14 cellular contexts compared by ENCODE assay signal in the genomic region with DNA sequence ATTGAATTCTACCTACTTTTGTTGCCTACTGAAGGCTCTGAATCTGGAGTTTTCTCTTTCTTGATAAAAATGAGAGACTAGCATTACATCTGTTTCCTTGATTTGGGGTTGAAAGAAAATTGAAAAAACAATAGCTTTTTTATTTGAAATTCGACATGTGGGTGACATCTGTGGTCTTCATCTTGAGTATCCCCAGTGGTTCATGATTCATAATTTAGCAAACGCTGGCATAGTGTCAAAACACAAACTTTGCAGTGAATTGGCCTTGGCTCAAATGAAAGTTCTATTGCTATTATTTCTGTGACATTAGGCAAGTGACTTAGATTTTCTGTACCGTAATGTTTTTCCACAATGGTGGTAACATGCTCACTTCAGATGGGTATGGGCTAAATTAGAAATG.
DNase-seq lines count a peak whose midpoint lies in the region; ATAC-seq and TF ChIP-seq lines count a peak whose summit lies in the region.
"Had no signal": no experiment of that assay in that cellular context is flagged by ENCODE, and none has a peak within 500 bp of the region (broad histone marks: within the 10 kb centered on the region; RNA-seq: fewer than 3 reads in every experiment).

No MANE protein-coding gene starts in this region.

- H3K4me1 ChIP-seq in fibroblast of lung (ENCODE audit: control insufficient read depth, extremely low read depth, insufficient read depth, low read length): no peaks in the 10 kb centered on the region
- H3K4me1 ChIP-seq in foreskin keratinocyte: no peaks in the 10 kb centered on the region
- H3K4me1 ChIP-seq: BLaER1 treated with 17β-estradiol and CSF1 and Interleukin-3, amounts not matched to agents 10 nM and 100 nM; SJCRH30 had no signal

- no peak overlapping the region for H3K27ac ChIP-seq in fibroblast of lung (ENCODE audit: insufficient read depth, low read length)
- no peak overlapping the region for H3K27ac ChIP-seq in WERI-Rb-1
- no peak overlapping the region for H3K27ac ChIP-seq in foreskin keratinocyte
- H3K27ac ChIP-seq: BLaER1 treated with 17β-estradiol and CSF1 and Interleukin-3, amounts not matched to agents 10 nM and 100 nM; SJCRH30 had no signal

- no peaks in the 10 kb centered on the region for H3K9me3 ChIP-seq in fibroblast of lung (ENCODE audit: control insufficient read depth, insufficient read depth, low read depth, low read length)
- H3K9me3 ChIP-seq in WERI-Rb-1 (ENCODE audit: severe bottlenecking): peaks cover 8% of the 10 kb centered on the region

- H3K4me3 ChIP-seq in astrocyte of the cerebellum (ENCODE audit: low read depth, low read length) (no peak overlapping the region), fibroblast of lung (replicated peaks in 1 of 4; ENCODE audit: control extremely low read depth in 1 of 4, insufficient read depth in 1 of 4, low read depth in 3 of 4, low read length in 4 of 4) (no peak overlapping the region), WERI-Rb-1 (ENCODE audit: low read depth, low read length) (no peak overlapping the region)
- H3K4me3 ChIP-seq: BLaER1 treated with 17β-estradiol and CSF1 and Interleukin-3, amounts not matched to agents 10 nM and 100 nM; SJCRH30 had no signal

- H2AFZ ChIP-seq in fibroblast of lung (ENCODE audit: low read length): no peak overlapping the region

- in situ Hi-C loops in astrocyte of the cerebellum (cut with HindIII; ENCODE audit: low sequenced_read_pairs): no loop called here

- H4K20me1 ChIP-seq in fibroblast of lung (ENCODE audit: control insufficient read depth, extremely low read depth, insufficient read depth, low read length): no peaks in the 10 kb centered on the region
- H4K20me1 ChIP-seq: BLaER1 treated with 17β-estradiol and CSF1 and Interleukin-3, amounts not matched to agents 10 nM and 100 nM had no signal

- ATAC-seq in GM18858 (IDR thresholded peaks at IDR 0.05; ENCODE audit: unreplicated experiment) (no peak), foreskin keratinocyte (no peak)

- no peaks in the 10 kb centered on the region for H3K36me3 ChIP-seq in fibroblast of lung (ENCODE audit: control insufficient read depth, insufficient read depth, low read length)
- no peaks in the 10 kb centered on the region for H3K36me3 ChIP-seq in WERI-Rb-1
- H3K36me3 ChIP-seq: BLaER1 treated with 17β-estradiol and CSF1 and Interleukin-3, amounts not matched to agents 10 nM and 100 nM; SJCRH30 had no signal

- no peak for TF ChIP-seq CTCF in astrocyte of the cerebellum (IDR thresholded peaks at IDR 0.05; ENCODE audit: low read depth, low read length, missing control alignments)
- no peak for TF ChIP-seq CTCF in fibroblast of lung (conservative IDR thresholded peaks at IDR 0.05 in 1 of 2, IDR thresholded peaks at IDR 0.05 in 1 of 2; ENCODE audit: low read depth in 1 of 2, low read length in 2 of 2)
- TF ChIP-seq CTCF in WERI-Rb-1 (IDR thresholded peaks at IDR 0.05; ENCODE audit: low read depth, low read length): no peak
- no peak for TF ChIP-seq CTCF in foreskin keratinocyte (conservative IDR thresholded peaks at IDR 0.05)

- H3K79me2 ChIP-seq in fibroblast of lung (ENCODE audit: control insufficient read depth, insufficient read depth, low read length): no peaks in the 10 kb centered on the region

- no peaks in the 10 kb centered on the region for H3K27me3 ChIP-seq in fibroblast of lung (ENCODE audit: control insufficient read depth, insufficient read depth, low read length)
- no peaks in the 10 kb centered on the region for H3K27me3 ChIP-seq in WERI-Rb-1 (ENCODE audit: insufficient read depth, low read depth, severe bottlenecking)
- H3K27me3 ChIP-seq in foreskin keratinocyte: no peaks in the 10 kb centered on the region
- H3K27me3 ChIP-seq: BLaER1 treated with 17β-estradiol and CSF1 and Interleukin-3, amounts not matched to agents 10 nM and 100 nM; SJCRH30 had no signal

- H3K9ac ChIP-seq in fibroblast of lung (ENCODE audit: insufficient read depth, low read length): no peak overlapping the region
- H3K9ac ChIP-seq: BLaER1 treated with 17β-estradiol and CSF1 and Interleukin-3, amounts not matched to agents 10 nM and 100 nM had no signal

- no peak overlapping the region for H3K4me2 ChIP-seq in fibroblast of lung (ENCODE audit: extremely low read depth, insufficient read depth, low read length)
- H3K4me2 ChIP-seq: BLaER1 treated with 17β-estradiol and CSF1 and Interleukin-3, amounts not matched to agents 10 nM and 100 nM had no signal

- DNase-seq in HT1080 (ENCODE audit: low read depth): peak; percentile 61
- DNase-seq in astrocyte of the cerebellum (ENCODE audit: low read depth): peak; percentile 2
- peak; percentile 27 to 84 for DNase-seq in fibroblast of lung (ENCODE audit: low read depth in 2 of 2)
- no peak for DNase-seq in dermis blood vessel endothelial cell
- no peak for DNase-seq in WERI-Rb-1
- DNase-seq in foreskin keratinocyte: no peak
- DNase-seq: H7, Karpas-422, NCI-H1417 treated with DMSO at 0.1 percent for 48 hours, NCI-H2029 treated with DMSO at 0.1 percent for 48 hours, NCI-H510A treated with DMSO at 0.1 percent for 48 hours had no signal

Comparison
In these comparisons a context has a peak if more than half of its experiments do, and no peak if none do; other contexts are left out.
1. DNase-seq: peak in HT1080 (single experiment), astrocyte of the cerebellum (single experiment) and fibroblast of lung (2 of 2); none in dermis blood vessel endothelial cell (single experiment), WERI-Rb-1 (single experiment) and foreskin keratinocyte (0 of 2).